23 cellular contexts compared by ENCODE assay signal in the genomic region with DNA sequence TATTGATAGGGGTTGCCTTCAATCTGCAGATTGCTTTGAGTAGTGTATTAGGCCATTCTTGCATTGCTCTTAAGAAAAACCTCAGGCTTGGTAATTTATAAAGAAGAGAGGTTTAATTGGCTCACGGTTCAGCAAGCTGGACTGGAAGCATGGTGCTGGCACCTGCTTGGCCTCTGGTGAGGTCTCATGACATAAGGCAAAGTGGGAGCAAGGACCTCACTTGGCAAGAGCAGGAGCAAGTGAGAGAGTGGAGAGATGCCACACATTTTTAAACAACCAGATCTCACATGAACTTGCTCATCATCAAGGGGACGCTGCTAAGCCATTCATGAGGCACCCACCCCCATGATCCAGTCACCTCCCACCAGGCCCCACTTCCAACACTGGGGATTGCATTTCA. TPM values are rescaled to one million over a fixed set of nuclear protein-coding genes. Genes with fewer than 3 reads are reported as not detected.
DNase-seq lines count a peak whose midpoint lies in the region; ATAC-seq and TF ChIP-seq lines count a peak whose summit lies in the region.
"Had no signal": no experiment of that assay in that cellular context is flagged by ENCODE, and none has a peak within 500 bp of the region (broad histone marks: within the 10 kb centered on the region; RNA-seq: fewer than 3 reads in every experiment).

No MANE protein-coding gene starts in this region.

- TF ChIP-seq CTCF in H9 (conservative IDR thresholded peaks at IDR 0.05) (no peak), epithelial cell of proximal tubule (conservative IDR thresholded peaks at IDR 0.05; ENCODE audit: low read depth, low read length) (peak; percentile 11), glutamatergic neuron (IDR thresholded peaks at IDR 0.05; ENCODE audit: partially characterized antibody, unreplicated experiment) (no peak)

- peaks cover 79% of the 10 kb centered on the region for H3K4me1 Mint-ChIP-seq in activated CD4-positive, alpha-beta T cell treated with anti-CD3 and anti-CD28 coated beads for 36 hours
- H3K4me1 Mint-ChIP-seq in H9 (peaks cover 9 to 14% of the 10 kb centered on the region in 2 experiments), glutamatergic neuron (ENCODE audit: low read depth, unreplicated experiment) (peaks cover 10% of the 10 kb centered on the region)
- H3K4me1 Mint-ChIP-seq in stimulated activated effector memory CD8-positive, alpha-beta T cell treated with anti-CD3 and anti-CD28 coated beads, Interleukin-12 subunit alpha, Interleukin-12 subunit beta, amount 100 ng/mL, for 72 hours = peaks cover 74% of the 10 kb centered on the region
- H3K4me1 Mint-ChIP-seq in activated naive CD4-positive, alpha-beta T cell treated with anti-CD3 and anti-CD28 coated beads, Interleukin-2, amount 10 ng/mL, durations not matched to agents 7 days and 5 days = peaks cover 45% of the 10 kb centered on the region

- no peak overlapping the region for H3T11ph ChIP-seq in H9 (ENCODE audit: low read length)

- no peaks in the 10 kb centered on the region for H3K9me3 Mint-ChIP-seq in activated CD4-positive, alpha-beta T cell treated with anti-CD3 and anti-CD28 coated beads for 36 hours (ENCODE audit: low read depth)
- peaks cover 0 to 2% of the 10 kb centered on the region in 2 experiments; a peak in 2 of 5 replicates for H3K9me3 Mint-ChIP-seq in H9
- H3K9me3 Mint-ChIP-seq in stimulated activated effector memory CD8-positive, alpha-beta T cell treated with anti-CD3 and anti-CD28 coated beads, Interleukin-12 subunit alpha, Interleukin-12 subunit beta, amount 100 ng/mL, for 72 hours = no peaks in the 10 kb centered on the region
- H3K9me3 Mint-ChIP-seq in activated naive CD4-positive, alpha-beta T cell treated with anti-CD3 and anti-CD28 coated beads, Interleukin-2, amount 10 ng/mL, durations not matched to agents 7 days and 5 days = no peaks in the 10 kb centered on the region
- peaks cover 5% of the 10 kb centered on the region for H3K9me3 Mint-ChIP-seq in glutamatergic neuron (ENCODE audit: unreplicated experiment)
- H3K9me3 Mint-ChIP-seq: activated T-cell treated with anti-CD3 and anti-CD28 coated beads, Interleukin-2, amount 50 U/mL, for 4 hours had no signal

- no peak overlapping the region for H2BK12ac ChIP-seq in H9 (ENCODE audit: insufficient read length, low read depth, low read length)

- WGBS in H9 (ENCODE audit: extremely low coverage, insufficient read length, low lambda C conversion rate) = no CpG with 5 or more reads among the region's 2 CpGs

- H3K56ac ChIP-seq in H9 (ENCODE audit: insufficient read length, low read depth, low read length) = no peak overlapping the region

- no peaks in the 10 kb centered on the region for H3K27me3 ChIP-seq in H9 (ENCODE audit: insufficient read depth, low read length)
- H3K27me3 ChIP-seq: BE2C, neural progenitor cell, sigmoid colon had no signal

- no peaks in the 10 kb centered on the region for H3K9me3 ChIP-seq in H9 (ENCODE audit: control insufficient read depth, low read depth, low read length)
- H3K9me3 ChIP-seq: BE2C, sigmoid colon, thoracic aorta had no signal

- peaks cover 4% of the 10 kb centered on the region for H3K23me2 ChIP-seq in H9 (ENCODE audit: insufficient read length, low read depth, low read length, poor library complexity, severe bottlenecking)

- no peak for DNase-seq in activated CD4-positive, alpha-beta T cell treated with anti-CD3 and anti-CD28 coated beads for 36 hours
- no peak for DNase-seq in activated CD4-positive, alpha-beta T cell treated with anti-CD3 and anti-CD28 coated beads for 4 hours
- DNase-seq in H9 (no peak), epithelial cell of proximal tubule (ENCODE audit: low read depth) (peak; percentile 56), head of caudate nucleus (no peak), glutamatergic neuron (no peak)
- DNase-seq in stimulated activated effector memory CD8-positive, alpha-beta T cell treated with anti-CD3 and anti-CD28 coated beads, Interleukin-12 subunit alpha, Interleukin-12 subunit beta, amount 100 ng/mL, for 72 hours (ENCODE audit: low spot score in 2 of 2) = no peak
- no peak for DNase-seq in activated naive CD4-positive, alpha-beta T cell treated with anti-CD3 and anti-CD28 coated beads, Interleukin-2, amount 10 ng/mL, durations not matched to agents 7 days and 5 days
- DNase-seq: activated CD4-positive, alpha-beta T cell treated with anti-CD3 and anti-CD28 coated beads, Interleukin-2, amount 10 ng/mL, durations not matched to agents 7 days and 5 days; activated gamma-delta T cell treated with Interleukin-2 at 50 U/mL for 16 hours; activated T-cell treated with anti-CD3 and anti-CD28 coated beads, Interleukin-2, amount 50 U/mL, for 4 hours; BE2C; NCI-H2081; sigmoid colon; stimulated activated CD4-positive, alpha-beta T cell treated with anti-CD3 and anti-CD28 coated beads, Interleukin-15, amount 100 ng/mL, for 24 hours; stimulated activated naive CD4-positive, alpha-beta T cell treated with Interleukin-2 at 50 U/mL for 16 hours had no signal

- no peaks in the 10 kb centered on the region for H4K20me1 ChIP-seq in H9 (ENCODE audit: control insufficient read depth, insufficient read depth, insufficient read length)

- no peak overlapping the region for H2AFZ ChIP-seq in H9 (ENCODE audit: low read length)
- H2AFZ ChIP-seq: neural progenitor cell had no signal

- no peak overlapping the region for H3K4me3 ChIP-seq in epithelial cell of proximal tubule (ENCODE audit: low read depth, low read length)
- H3K4me3 ChIP-seq: K562, neural progenitor cell, sigmoid colon, thoracic aorta had no signal

- peaks cover 12% of the 10 kb centered on the region; the same call in 1 of the 2 replicates for H3K79me2 ChIP-seq in H9 (ENCODE audit: insufficient read depth, low read length)

- no peak overlapping the region for H3K27ac ChIP-seq in H9 (ENCODE audit: insufficient read length, low read depth, low read length)
- H3K27ac ChIP-seq: neural progenitor cell, sigmoid colon, thoracic aorta had no signal

- H2BK20ac ChIP-seq in H9 (ENCODE audit: low read depth, low read length, poor library complexity, severe bottlenecking) = no peak overlapping the region

- H3K18ac ChIP-seq in H9 (ENCODE audit: insufficient read length, low read depth, low read length) = no peak overlapping the region

- no peak overlapping the region for H3K23ac ChIP-seq in H9 (ENCODE audit: insufficient read length, low read depth, low read length)

- H3K79me1 ChIP-seq in H9 (ENCODE audit: insufficient read depth, low read depth, low read length, poor library complexity, severe bottlenecking) = no peaks in the 10 kb centered on the region

- peak overlapping the region; percentile 14 for H3K27ac Mint-ChIP-seq in activated CD4-positive, alpha-beta T cell treated with anti-CD3 and anti-CD28 coated beads for 36 hours
- H3K27ac Mint-ChIP-seq in H9 = peak overlapping the region in 2 of 3 experiments; percentile 6 to 85; a peak in 2 of 7 replicates
- peak overlapping the region; percentile 64 for H3K27ac Mint-ChIP-seq in stimulated activated effector memory CD8-positive, alpha-beta T cell treated with anti-CD3 and anti-CD28 coated beads, Interleukin-12 subunit alpha, Interleukin-12 subunit beta, amount 100 ng/mL, for 72 hours
- H3K27ac Mint-ChIP-seq in activated naive CD4-positive, alpha-beta T cell treated with anti-CD3 and anti-CD28 coated beads, Interleukin-2, amount 10 ng/mL, durations not matched to agents 7 days and 5 days = no peak overlapping the region
- H3K27ac Mint-ChIP-seq in glutamatergic neuron (ENCODE audit: unreplicated experiment) = no peak overlapping the region
- H3K27ac Mint-ChIP-seq: activated CD4-positive, alpha-beta T cell treated with anti-CD3 and anti-CD28 coated beads, Interleukin-2, amount 10 ng/mL, durations not matched to agents 7 days and 5 days; neural progenitor cell had no signal

- H3K9ac ChIP-seq in H9 (ENCODE audit: extremely low read depth, insufficient read length, low read length) = no peak overlapping the region
- H3K9ac ChIP-seq: neural progenitor cell had no signal

- CTCF ChIA-PET in activated CD4-positive, alpha-beta T cell treated with anti-CD3 and anti-CD28 coated beads for 36 hours (lab: Charles Lee) = interaction anchor here (1.1 kb wide), 1 partner anchor 31 kb away, joined by 6 read pairs; no protein-coding TSS in a partner anchor
- CTCF ChIA-PET in activated naive CD4-positive, alpha-beta T cell treated with anti-CD3 and anti-CD28 coated beads, Interleukin-2, amount 10 ng/mL, durations not matched to agents 7 days and 5 days (lab: Charles Lee) = no interaction called here

- peaks cover 14% of the 10 kb centered on the region for H3K36me3 Mint-ChIP-seq in activated CD4-positive, alpha-beta T cell treated with anti-CD3 and anti-CD28 coated beads for 36 hours (ENCODE audit: low read depth)
- H3K36me3 Mint-ChIP-seq in H9 (ENCODE audit: insufficient read depth in 1 of 3, low read depth in 3 of 3) (peaks cover 0 to 5% (median 0%) of the 10 kb centered on the region in 3 experiments; a peak in 2 of 7 replicates), glutamatergic neuron (ENCODE audit: unreplicated experiment) (no peaks in the 10 kb centered on the region)
- H3K36me3 Mint-ChIP-seq in stimulated activated effector memory CD8-positive, alpha-beta T cell treated with anti-CD3 and anti-CD28 coated beads, Interleukin-12 subunit alpha, Interleukin-12 subunit beta, amount 100 ng/mL, for 72 hours = peaks cover 30% of the 10 kb centered on the region
- H3K36me3 Mint-ChIP-seq in activated naive CD4-positive, alpha-beta T cell treated with anti-CD3 and anti-CD28 coated beads, Interleukin-2, amount 10 ng/mL, durations not matched to agents 7 days and 5 days = peaks cover 11% of the 10 kb centered on the region

- no peak overlapping the region for H3K4me3 Mint-ChIP-seq in activated CD4-positive, alpha-beta T cell treated with anti-CD3 and anti-CD28 coated beads for 36 hours
- H3K4me3 Mint-ChIP-seq in H9 (no peak overlapping the region), glutamatergic neuron (ENCODE audit: unreplicated experiment) (no peak overlapping the region)
- H3K4me3 Mint-ChIP-seq in stimulated activated effector memory CD8-positive, alpha-beta T cell treated with anti-CD3 and anti-CD28 coated beads, Interleukin-12 subunit alpha, Interleukin-12 subunit beta, amount 100 ng/mL, for 72 hours = no peak overlapping the region
- H3K4me3 Mint-ChIP-seq in activated naive CD4-positive, alpha-beta T cell treated with anti-CD3 and anti-CD28 coated beads, Interleukin-2, amount 10 ng/mL, durations not matched to agents 7 days and 5 days = no peak overlapping the region
- H3K4me3 Mint-ChIP-seq: activated CD4-positive, alpha-beta T cell treated with anti-CD3 and anti-CD28 coated beads, Interleukin-2, amount 10 ng/mL, durations not matched to agents 7 days and 5 days; activated T-cell treated with anti-CD3 and anti-CD28 coated beads, Interleukin-2, amount 50 U/mL, for 4 hours; neural progenitor cell had no signal

- no peak for ATAC-seq in activated CD4-positive, alpha-beta T cell treated with anti-CD3 and anti-CD28 coated beads for 36 hours
- no peak for ATAC-seq in stimulated activated effector memory CD8-positive, alpha-beta T cell treated with anti-CD3 and anti-CD28 coated beads, Interleukin-12 subunit alpha, Interleukin-12 subunit beta, amount 100 ng/mL, for 72 hours
- ATAC-seq: activated T-cell treated with anti-CD3 and anti-CD28 coated beads, Interleukin-2, amount 50 U/mL, for 4 hours; K562 had no signal

- H2BK120ac ChIP-seq in H9 (ENCODE audit: low read depth, low read length, poor library complexity, severe bottlenecking) = no peak overlapping the region

- no peak overlapping the region for H4K8ac ChIP-seq in H9 (replicated peaks; ENCODE audit: insufficient read length, low read depth, low read length)

- H2BK15ac ChIP-seq in H9 (ENCODE audit: low read depth, low read length) = no peak overlapping the region

- intact Hi-C loops in activated CD4-positive, alpha-beta T cell treated with anti-CD3 and anti-CD28 coated beads for 36 hours (cut with DNase I, micrococcal nuclease) = loop anchor here in 1 of 2 experiments (10.0 kb wide), 1 partner anchor 728 kb away; a partner anchor contains a TSS
- intact Hi-C loops in head of caudate nucleus (cut with DNase I) = loop anchor here (10.0 kb wide), 2 partner anchors 142 to 318 kb away; a partner anchor contains a TSS

- H4K91ac ChIP-seq in H9 (ENCODE audit: insufficient read length, low read depth, low read length) = no peak overlapping the region

- H3K4me2 ChIP-seq in H9 (ENCODE audit: insufficient read depth, insufficient read length, low read length) = no peak overlapping the region
- H3K4me2 ChIP-seq: neural progenitor cell had no signal

- no peak overlapping the region for H4K5ac ChIP-seq in H9 (ENCODE audit: insufficient read length, low read depth, low read length)

- no peak overlapping the region for H3K14ac ChIP-seq in H9 (ENCODE audit: insufficient read depth, low read length)

- H3K27me3 Mint-ChIP-seq in activated CD4-positive, alpha-beta T cell treated with anti-CD3 and anti-CD28 coated beads for 36 hours = no peaks in the 10 kb centered on the region
- H3K27me3 Mint-ChIP-seq in H9 (ENCODE audit: low read depth) (no peaks in the 10 kb centered on the region), glutamatergic neuron (ENCODE audit: unreplicated experiment) (peaks cover 3% of the 10 kb centered on the region)
- no peaks in the 10 kb centered on the region for H3K27me3 Mint-ChIP-seq in activated naive CD4-positive, alpha-beta T cell treated with anti-CD3 and anti-CD28 coated beads, Interleukin-2, amount 10 ng/mL, durations not matched to agents 7 days and 5 days
- H3K27me3 Mint-ChIP-seq: activated CD4-positive, alpha-beta T cell treated with anti-CD3 and anti-CD28 coated beads, Interleukin-2, amount 10 ng/mL, durations not matched to agents 7 days and 5 days had no signal

- H3K4me1 ChIP-seq in H9 (ENCODE audit: insufficient read depth, low read length) = no peaks in the 10 kb centered on the region
- H3K4me1 ChIP-seq: BE2C had no signal

- POLR2A ChIA-PET in activated CD4-positive, alpha-beta T cell treated with anti-CD3 and anti-CD28 coated beads for 36 hours (lab: Charles Lee) = no interaction called here

- H2BK5ac ChIP-seq in H9 (ENCODE audit: insufficient read length, low read length) = no peak overlapping the region

- H2AK5ac ChIP-seq in H9 (ENCODE audit: insufficient read length, low read length) = no peak overlapping the region

- no peak overlapping the region for H3K4ac ChIP-seq in H9 (ENCODE audit: low read depth, low read length)

RNA-seq across cellular contexts. Expression of a gene that starts 4.9 kb away (rescaled TPM):
- total RNA-seq in activated CD4-positive, alpha-beta T cell treated with anti-CD3 and anti-CD28 coated beads for 36 hours = 10 to 100 TPM; 35.2 to 35.6 TPM
- 25.8 and 26.8 TPM in 2 replicates for total RNA-seq in H9 (2021)
- total RNA-seq in epithelial cell of proximal tubule = 17.6 and 22.4 TPM in 2 replicates
- 42.7 TPM for total RNA-seq in glutamatergic neuron (ENCODE audit: unreplicated experiment)

RNA-seq across cellular contexts. Expression of a gene that starts 35.4 kb away (rescaled TPM):
- total RNA-seq in activated CD4-positive, alpha-beta T cell treated with anti-CD3 and anti-CD28 coated beads for 36 hours = not detected
- 0.37 and 0.61 TPM in 2 replicates for total RNA-seq in H9 (2021)
- 0.17 and 0.29 TPM in 2 replicates for total RNA-seq in epithelial cell of proximal tubule
- total RNA-seq in glutamatergic neuron (ENCODE audit: unreplicated experiment) = not detected
- total RNA-seq: A673; activated CD4-positive, alpha-beta T cell treated with anti-CD3 and anti-CD28 coated beads, Interleukin-2, amount 10 ng/mL, durations not matched to agents 7 days and 5 days; HT1080; K562; MCF 10A; sigmoid colon; T-helper 2 cell treated with Interferon-gamma antibody and Interleukin-4, amounts not matched to agents 100 ng/mL and 5 ng/mL, for 36 hours; thoracic aorta had no signal

Comparison
In these comparisons a context has a peak if more than half of its experiments do, and no peak if none do; other contexts are left out.
1. H3K27ac Mint-ChIP-seq: peak in activated CD4-positive, alpha-beta T cell treated with anti-CD3 and anti-CD28 coated beads for 36 hours (single experiment), H9 (2 of 3) and stimulated activated effector memory CD8-positive, alpha-beta T cell treated with anti-CD3 and anti-CD28 coated beads, Interleukin-12 subunit alpha, Interleukin-12 subunit beta, amount 100 ng/mL, for 72 hours (single experiment); none in activated naive CD4-positive, alpha-beta T cell treated with anti-CD3 and anti-CD28 coated beads, Interleukin-2, amount 10 ng/mL, durations not matched to agents 7 days and 5 days (single experiment) and glutamatergic neuron (single experiment).